Comparison of ENCODE assay signal across 22 cellular contexts in genomic region chr22:33639588-33640254, GRCh38.
"Had no signal": no experiment of that assay in that cellular context is flagged by ENCODE, and none has a peak within 500 bp of the region (broad histone marks: within the 10 kb centered on the region; RNA-seq: fewer than 3 reads in every experiment).

No MANE protein-coding gene starts in this region.

- ATAC-seq: activated T-cell treated with anti-CD3 and anti-CD28 coated beads, Interleukin-2, amount 50 U/mL, for 4 hours; activated T-helper 17 cell treated with anti-CD3 and anti-CD28 coated beads, Interleukin-2, amount 50 U/mL, for 72 hours; PC-3; T-helper 17 cell had no signal

- H3K4me3 Mint-ChIP-seq: activated CD4-positive, alpha-beta memory T cell treated with anti-CD3 and anti-CD28 coated beads for 36 hours; activated CD4-positive, alpha-beta T cell treated with anti-CD3 and anti-CD28 coated beads, Interleukin-2, amount 10 ng/mL, durations not matched to agents 7 days and 5 days; activated naive CD4-positive, alpha-beta T cell treated with anti-CD3 and anti-CD28 coated beads, Interleukin-2, amount 10 ng/mL, durations not matched to agents 7 days and 5 days; activated naive CD8-positive, alpha-beta T cell treated with anti-CD3 and anti-CD28 coated beads for 36 hours; activated T-cell treated with anti-CD3 and anti-CD28 coated beads, Interleukin-2, amount 50 U/mL, for 4 hours; activated T-helper 17 cell treated with anti-CD3 and anti-CD28 coated beads, Interleukin-2, amount 50 U/mL, for 72 hours; T-helper 17 cell had no signal

- H3K4me1 Mint-ChIP-seq: activated CD4-positive, alpha-beta T cell treated with anti-CD3 and anti-CD28 coated beads, Interleukin-2, amount 10 ng/mL, durations not matched to agents 7 days and 5 days; activated naive CD4-positive, alpha-beta T cell treated with anti-CD3 and anti-CD28 coated beads, Interleukin-2, amount 10 ng/mL, durations not matched to agents 7 days and 5 days; activated naive CD8-positive, alpha-beta T cell treated with anti-CD3 and anti-CD28 coated beads for 36 hours; activated T-helper 17 cell treated with anti-CD3 and anti-CD28 coated beads, Interleukin-2, amount 50 U/mL, for 72 hours; T-helper 17 cell had no signal

- DNase-seq: activated CD4-positive, alpha-beta memory T cell treated with anti-CD3 and anti-CD28 coated beads for 36 hours; activated CD4-positive, alpha-beta T cell treated with anti-CD3 and anti-CD28 coated beads, Interleukin-2, amount 10 ng/mL, durations not matched to agents 7 days and 5 days; activated CD4-positive, CD25-positive, alpha-beta regulatory T cell; activated CD8-positive, alpha-beta memory T cell treated with anti-CD3 and anti-CD28 coated beads for 24 hours; activated gamma-delta T cell treated with Interleukin-2 at 50 U/mL for 16 hours; activated naive CD4-positive, alpha-beta T cell treated with anti-CD3 and anti-CD28 coated beads, Interleukin-2, amount 10 ng/mL, durations not matched to agents 7 days and 5 days; activated naive CD8-positive, alpha-beta T cell treated with anti-CD3 and anti-CD28 coated beads for 36 hours; activated T-cell treated with anti-CD3 and anti-CD28 coated beads, Interleukin-2, amount 50 U/mL, for 4 hours; brain microvascular endothelial cell; central memory CD4-positive, alpha-beta T cell; MM.1S; NCI-H1105 treated with DMSO at 0.1 percent for 48 hours; NCI-H146; NCI-H187 treated with DMSO at 0.1 percent for 48 hours; NCI-H2081 treated with DMSO at 0.1 percent for 48 hours; NCI-H446; NCI-H524; PC-3; SIG-M5; T-helper 17 cell; T1000 had no signal

- H3K27ac Mint-ChIP-seq: activated CD4-positive, alpha-beta memory T cell treated with anti-CD3 and anti-CD28 coated beads for 36 hours; activated CD4-positive, alpha-beta T cell treated with anti-CD3 and anti-CD28 coated beads, Interleukin-2, amount 10 ng/mL, durations not matched to agents 7 days and 5 days; activated naive CD4-positive, alpha-beta T cell treated with anti-CD3 and anti-CD28 coated beads, Interleukin-2, amount 10 ng/mL, durations not matched to agents 7 days and 5 days; activated naive CD8-positive, alpha-beta T cell treated with anti-CD3 and anti-CD28 coated beads for 36 hours; activated T-helper 17 cell treated with anti-CD3 and anti-CD28 coated beads, Interleukin-2, amount 50 U/mL, for 72 hours; T-helper 17 cell had no signal

- H3K27me3 Mint-ChIP-seq: activated CD4-positive, alpha-beta memory T cell treated with anti-CD3 and anti-CD28 coated beads for 36 hours; activated CD4-positive, alpha-beta T cell treated with anti-CD3 and anti-CD28 coated beads, Interleukin-2, amount 10 ng/mL, durations not matched to agents 7 days and 5 days; activated naive CD4-positive, alpha-beta T cell treated with anti-CD3 and anti-CD28 coated beads, Interleukin-2, amount 10 ng/mL, durations not matched to agents 7 days and 5 days; T-helper 17 cell had no signal

- H3K36me3 Mint-ChIP-seq: activated CD4-positive, alpha-beta memory T cell treated with anti-CD3 and anti-CD28 coated beads for 36 hours; activated naive CD4-positive, alpha-beta T cell treated with anti-CD3 and anti-CD28 coated beads, Interleukin-2, amount 10 ng/mL, durations not matched to agents 7 days and 5 days; activated naive CD8-positive, alpha-beta T cell treated with anti-CD3 and anti-CD28 coated beads for 36 hours had no signal
